In genomic region chr15:40338921-40339620, GRCh38 we compare ENCODE assay signal across 10 cellular contexts. TPM values are rescaled to one million over a fixed set of nuclear protein-coding genes. Genes with fewer than 3 reads are reported as not detected.
DNase-seq lines count a peak whose midpoint lies in the region; ATAC-seq and TF ChIP-seq lines count a peak whose summit lies in the region.
"Had no signal": no experiment of that assay in that cellular context is flagged by ENCODE, and none has a peak within 500 bp of the region (broad histone marks: within the 10 kb centered on the region; RNA-seq: fewer than 3 reads in every experiment).

No MANE protein-coding gene starts in this region.

- H3K9me3 ChIP-seq in BE2C, result no peaks in the 10 kb centered on the region

- DNase-seq in head of caudate nucleus (peak; percentile 38 to 91 (median 79)), pons (ENCODE audit: low spot score) (peak; percentile 92), KG1 (lab: John Stamatoyannopoulos, UW) (no peak), BE2C (no peak), CD1c-positive myeloid dendritic cell (ENCODE audit: extremely low spot score) (no peak), natural killer cell (no peak)

- ATAC-seq in natural killer cell, result no peak

- no peak overlapping the region for H3K27ac Mint-ChIP-seq in natural killer cell
- H3K27ac Mint-ChIP-seq: memory B cell had no signal

- H3K27ac ChIP-seq in C4-2B (peak overlapping the region; percentile 87), VCaP (peak overlapping the region; percentile 97)

- intact Hi-C loops in head of caudate nucleus (cut with DNase I), result no loop called here
- intact Hi-C loops in natural killer cell (cut with micrococcal nuclease), result loop anchor here (1.0 to 10.0 kb wide), 3 partner anchors 14 to 124 kb away; no protein-coding TSS in a partner anchor

- no peak overlapping the region for H3K4me3 Mint-ChIP-seq in natural killer cell
- H3K4me3 Mint-ChIP-seq: memory B cell had no signal

- H3K36me3 ChIP-seq in BE2C, result no peaks in the 10 kb centered on the region

- H3K27me3 Mint-ChIP-seq in natural killer cell (ENCODE audit: low read depth in 2 of 2), result peaks cover 0 to 2% of the 10 kb centered on the region in 2 donors

- H3K4me1 Mint-ChIP-seq in natural killer cell, result peaks cover 0 to 11% of the 10 kb centered on the region in 2 donors

- no peak for TF ChIP-seq CTCF in C4-2B (conservative IDR thresholded peaks at IDR 0.05)
- TF ChIP-seq CTCF in VCaP (conservative IDR thresholded peaks at IDR 0.05), result no peak
- no peak for TF ChIP-seq CTCF in BE2C (IDR thresholded peaks at IDR 0.05; ENCODE audit: low read depth, low read length)
- TF ChIP-seq CTCF in natural killer cell (IDR thresholded peaks at IDR 0.05), result no peak

- peaks cover 66% of the 10 kb centered on the region for H3K4me1 ChIP-seq in BE2C

- no peaks in the 10 kb centered on the region for H3K36me3 Mint-ChIP-seq in natural killer cell
- H3K36me3 Mint-ChIP-seq: memory B cell had no signal

- H3K9me3 Mint-ChIP-seq in natural killer cell, result no peaks in the 10 kb centered on the region
- H3K9me3 Mint-ChIP-seq: memory B cell had no signal

- no peak overlapping the region for H3K4me3 ChIP-seq in BE2C (ENCODE audit: low read depth, low read length)

- no peaks in the 10 kb centered on the region for H3K27me3 ChIP-seq in BE2C

RNA-seq across cellular contexts. Expression of gene CCDC9B, which starts 1.7 kb away (rescaled TPM):
- 6.5 TPM for polyA plus RNA-seq in BE2C (2012; ENCODE audit: insufficient read depth, insufficient read length, low read depth)
- 1 to 10 TPM; 4.4 to 5.3 (median 4.7) TPM for total RNA-seq in natural killer cell

RNA-seq across cellular contexts. Expression of gene PHGR1, which starts 11.8 kb away (rescaled TPM):
- not detected for polyA plus RNA-seq in BE2C (2012; ENCODE audit: insufficient read depth, insufficient read length, low read depth)
- not detected for total RNA-seq in natural killer cell
- total RNA-seq: activated CD8-positive, alpha-beta memory T cell treated with anti-CD3 and anti-CD28 coated beads for 36 hours had no signal

RNA-seq across cellular contexts. Expression of gene INAFM2, which starts 15.6 kb away (rescaled TPM):
- polyA plus RNA-seq in BE2C (2012; ENCODE audit: insufficient read depth, insufficient read length, low read depth), result 51.0 TPM
- 10 to 100 TPM; 14.0 to 21.7 (median 15.1) TPM for total RNA-seq in natural killer cell

RNA-seq across cellular contexts. Expression of gene DISP2, which starts 18.9 kb away (rescaled TPM):
- polyA plus RNA-seq in BE2C (2012; ENCODE audit: insufficient read depth, insufficient read length, low read depth), result 10.1 TPM
- 1 to 10 TPM in 1 of 3 donors, under 1 TPM in 2; 0.20 to 1.0 (median 0.26) TPM for total RNA-seq in natural killer cell

RNA-seq across cellular contexts. Expression of gene PLCB2, which starts 31.3 kb away (rescaled TPM):
- polyA plus RNA-seq in BE2C (2012; ENCODE audit: insufficient read depth, insufficient read length, low read depth), result 30.8 TPM
- 100 to 1,000 TPM; 345 to 440 (median 432) TPM for total RNA-seq in natural killer cell

Comparison
In these comparisons a context has a peak if more than half of its experiments do, and no peak if none do; other contexts are left out.
1. DNase-seq: peak in head of caudate nucleus (42 of 42) and pons (single experiment); none in KG1 (single experiment), BE2C (single experiment), CD1c-positive myeloid dendritic cell (single experiment) and natural killer cell (single experiment).